Comparison of ENCODE assay signal across 9 cellular contexts in the genomic region with DNA sequence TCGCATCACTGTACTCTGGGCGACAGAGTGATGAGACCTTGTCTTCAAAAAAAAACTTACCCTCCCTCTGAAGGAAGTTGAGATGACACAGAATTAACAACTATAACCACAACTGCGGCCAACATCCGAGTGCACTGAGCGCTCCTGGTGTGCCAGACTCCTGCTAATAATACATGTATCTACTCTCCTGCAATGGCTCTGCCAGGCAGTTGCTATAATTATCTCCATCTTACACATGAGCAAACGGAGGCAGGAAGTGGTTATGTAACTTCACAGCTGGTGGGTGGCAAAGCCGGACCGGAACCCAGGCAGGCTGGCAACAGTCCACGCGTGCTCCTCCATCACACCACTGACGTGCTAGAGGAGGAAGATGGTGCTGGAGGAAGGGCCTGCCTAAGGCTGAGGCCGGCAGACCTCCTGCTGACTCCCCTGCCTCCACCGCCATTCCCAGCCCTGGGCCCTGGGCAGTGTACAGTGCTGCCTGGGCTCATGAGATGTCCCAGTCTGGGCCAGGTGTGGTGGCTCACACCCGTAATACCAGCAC.
DNase-seq lines count a peak whose midpoint lies in the region; ATAC-seq and TF ChIP-seq lines count a peak whose summit lies in the region.
"Had no signal": no experiment of that assay in that cellular context is flagged by ENCODE, and none has a peak within 500 bp of the region (broad histone marks: within the 10 kb centered on the region; RNA-seq: fewer than 3 reads in every experiment).

No MANE protein-coding gene starts in this region.

- H3K9me3 Mint-ChIP-seq in effector memory CD8-positive, alpha-beta T cell, result no peaks in the 10 kb centered on the region

- peak overlapping the region; percentile 41 for H3K27ac ChIP-seq in DOHH2 (ENCODE audit: low read depth, low read length)

- H3K27me3 ChIP-seq in DOHH2 (ENCODE audit: control insufficient read depth, low read length), result no peaks in the 10 kb centered on the region

- H3K9me2 ChIP-seq in DOHH2 (replicated peaks; ENCODE audit: control insufficient read depth, low read length), result no peaks in the 10 kb centered on the region

- H3K4me3 ChIP-seq in DOHH2 (ENCODE audit: low read length), result no peak overlapping the region; the same call in 1 of the 2 replicates
- H3K4me3 ChIP-seq: K562 had no signal

- H3K36me3 ChIP-seq in DOHH2 (ENCODE audit: control insufficient read depth, low read length), result peaks cover 34% of the 10 kb centered on the region

- H3K36me3 Mint-ChIP-seq in effector memory CD8-positive, alpha-beta T cell (ENCODE audit: insufficient read depth), result peaks cover 40% of the 10 kb centered on the region

- peak; percentile 76 for ATAC-seq in HG02642 (IDR thresholded peaks at IDR 0.05; ENCODE audit: poor library complexity, unreplicated experiment)
- peak; percentile 94 for ATAC-seq in effector memory CD8-positive, alpha-beta T cell (replicated peaks)
- ATAC-seq: K562 had no signal

- H3K4me1 ChIP-seq in DOHH2 (ENCODE audit: control insufficient read depth, low read length), result peaks cover 24% of the 10 kb centered on the region

- no peaks in the 10 kb centered on the region for H4K20me1 ChIP-seq in DOHH2 (ENCODE audit: control insufficient read depth, insufficient read depth, low read depth, low read length)

- peak overlapping the region; percentile 92 to 98 for H3K27ac Mint-ChIP-seq in effector memory CD8-positive, alpha-beta T cell

- H3K9me3 ChIP-seq in DOHH2 (ENCODE audit: control insufficient read depth, insufficient read depth, low read length), result no peaks in the 10 kb centered on the region

- peaks cover 10% of the 10 kb centered on the region for H3K79me2 ChIP-seq in DOHH2 (ENCODE audit: control insufficient read depth, low read length)

- DNase-seq in NCI-H510A (lab: John Stamatoyannopoulos, UW) (peak; percentile 11), nucleus accumbens (lab: John Stamatoyannopoulos, UW) (peak in 52 of 56 donors; percentile 9 to 75 (median 38)), superior temporal gyrus (ENCODE audit: extremely low spot score) (peak; percentile 84), ecto neural progenitor cell (ENCODE audit: low spot score) (no peak)
- DNase-seq in activated CD8-positive, alpha-beta memory T cell treated with anti-CD3 and anti-CD28 coated beads for 4 hours (ENCODE audit: low read depth in 2 of 2), result peak; percentile 54 to 66
- DNase-seq in effector memory CD8-positive, alpha-beta T cell, result peak; percentile 82

- peak overlapping the region; percentile 62 to 75 for H3K4me3 Mint-ChIP-seq in effector memory CD8-positive, alpha-beta T cell

- no peak for TF ChIP-seq CTCF in DOHH2 (IDR thresholded peaks at IDR 0.05; ENCODE audit: low read depth, low read length, poor library complexity, severe bottlenecking)

- H3K4me2 ChIP-seq in DOHH2 (ENCODE audit: low read length), result peak overlapping the region; percentile 36

- no peaks in the 10 kb centered on the region for H3K27me3 Mint-ChIP-seq in effector memory CD8-positive, alpha-beta T cell

- no peaks in the 10 kb centered on the region; the same call in 1 of the 2 replicates for H3F3A ChIP-seq in DOHH2 (ENCODE audit: control insufficient read depth, insufficient read depth)

- H3K4me1 Mint-ChIP-seq in effector memory CD8-positive, alpha-beta T cell (ENCODE audit: low read depth in 2 of 2), result peaks cover 43 to 54% of the 10 kb centered on the region in 2 donors
